ENCODE assay signal across 1 cellular context in the genomic region with DNA sequence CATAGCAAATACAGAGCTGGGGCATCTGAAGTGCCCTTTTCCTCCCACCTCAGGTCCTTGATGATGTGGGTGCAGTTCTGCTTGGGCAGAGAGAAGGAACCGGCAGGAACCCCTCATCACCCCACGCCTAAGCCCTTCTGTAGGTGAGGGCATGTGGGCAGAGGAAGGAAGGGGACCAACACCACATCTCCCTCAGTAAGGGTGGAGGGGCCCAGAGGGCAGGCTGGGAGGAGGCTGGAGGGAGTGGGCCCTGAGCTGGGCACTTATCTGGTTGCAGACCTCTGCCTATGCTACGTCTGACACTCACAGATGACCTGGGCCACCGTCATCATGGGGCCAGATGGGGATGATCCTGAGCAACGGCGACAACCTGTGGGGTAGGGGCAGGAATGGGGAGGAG.
TF ChIP-seq lines count a peak whose summit lies in the region.

No MANE protein-coding gene starts in this region.

TF ChIP-seq in WTC11, 78 proteins besides CTCF, POLR2A, EP300 and RAD21:
- TF ChIP-seq NR3C1 (CRISPR knock-in tag; conservative IDR thresholded peaks at IDR 0.05; ENCODE audit: low read depth) (no peak), TEAD4 (CRISPR knock-in tag; IDR thresholded peaks at IDR 0.05) (no peak)
